In the genomic region with DNA sequence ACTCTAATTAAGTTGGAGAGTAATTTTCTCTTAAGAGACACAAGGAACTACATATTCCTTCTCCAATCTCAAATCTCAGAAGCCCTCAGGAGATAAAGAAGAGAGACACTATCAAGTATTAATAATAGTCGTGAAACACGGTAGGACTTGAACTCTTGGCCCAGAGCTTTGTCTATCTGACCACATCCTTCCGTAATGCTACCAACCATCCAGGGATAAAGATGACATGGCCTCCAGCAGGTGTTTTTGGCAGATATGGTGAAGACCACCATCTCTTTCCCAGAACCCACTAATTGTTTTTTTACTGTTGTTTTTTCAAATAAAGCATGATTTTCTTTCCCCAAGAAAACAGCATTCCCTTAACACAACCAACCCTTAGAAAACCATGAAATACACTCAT, we compare ENCODE assay signal across 16 cellular contexts. TPM values are rescaled to one million over a fixed set of nuclear protein-coding genes. Genes with fewer than 3 reads are reported as not detected.
DNase-seq lines count a peak whose midpoint lies in the region; TF ChIP-seq lines count a peak whose summit lies in the region.
"Had no signal": no experiment of that assay in that cellular context is flagged by ENCODE, and none has a peak within 500 bp of the region (broad histone marks: within the 10 kb centered on the region; RNA-seq: fewer than 3 reads in every experiment).

No MANE protein-coding gene starts in this region.

- H2BK15ac ChIP-seq in mesenchymal stem cell (ENCODE audit: low read depth, poor library complexity, severe bottlenecking), result no peak overlapping the region

- CTCF ChIA-PET in CD4-positive, alpha-beta memory T cell (lab: Charles Lee; ENCODE audit: partially characterized antibody), result interaction anchor here (0.7 to 1.9 kb wide), 4 partner anchors 10 to 282 kb away, joined by 3 to 5 read pairs (median 4); a partner anchor contains a TSS

- no peak overlapping the region for H2BK12ac ChIP-seq in mesenchymal stem cell (ENCODE audit: low read length in 2 of 2)

- no peak for TF ChIP-seq POLR2A in NB4 (IDR thresholded peaks at IDR 0.05; ENCODE audit: extremely low read depth, insufficient read length)
- TF ChIP-seq POLR2A in transverse colon (IDR thresholded peaks at IDR 0.05), result no peak

- H4K8ac ChIP-seq in mesenchymal stem cell (ENCODE audit: low read length), result no peak overlapping the region

- H3K27me3 ChIP-seq in CD4-positive, alpha-beta memory T cell (ENCODE audit: insufficient read depth, low read length), result no peaks in the 10 kb centered on the region
- no peaks in the 10 kb centered on the region for H3K27me3 ChIP-seq in mesenchymal stem cell (ENCODE audit: control insufficient read depth in 1 of 2, insufficient read depth in 1 of 2, low read length in 2 of 2)
- no peaks in the 10 kb centered on the region for H3K27me3 ChIP-seq in transverse colon
- H3K27me3 ChIP-seq: BE2C, heart right ventricle, suprapubic skin had no signal

- no peak overlapping the region for H3K23ac ChIP-seq in mesenchymal stem cell (ENCODE audit: low read length in 2 of 2)

- no peak overlapping the region for H4K91ac ChIP-seq in mesenchymal stem cell (ENCODE audit: low read length)

- H2AK5ac ChIP-seq in mesenchymal stem cell (ENCODE audit: low read length, severe bottlenecking), result no peak overlapping the region

- H3K27me3 Mint-ChIP-seq in CD4-positive, alpha-beta memory T cell, result no peaks in the 10 kb centered on the region

- H3K27ac Mint-ChIP-seq in CD4-positive, alpha-beta memory T cell, result peak overlapping the region in 6 of 7 donors; percentile 18 to 99 (median 91)

- H3K4me1 Mint-ChIP-seq in CD4-positive, alpha-beta memory T cell, result peaks cover 50 to 72% (median 61%) of the 10 kb centered on the region in 4 donors

- peaks cover 6% of the 10 kb centered on the region for H3K79me1 ChIP-seq in mesenchymal stem cell (replicated peaks; ENCODE audit: low read length, poor library complexity, severe bottlenecking)

- H3K9ac ChIP-seq in mesenchymal stem cell (ENCODE audit: low read length), result peak overlapping the region; percentile 24

- H3K27ac ChIP-seq in CD4-positive, alpha-beta memory T cell (ENCODE audit: low read depth, low read length), result no peak overlapping the region
- H3K27ac ChIP-seq in mesenchymal stem cell (ENCODE audit: low read length, poor library complexity, severe bottlenecking), result no peak overlapping the region
- H3K27ac ChIP-seq in transverse colon, result no peak overlapping the region
- H3K27ac ChIP-seq: HL-60, suprapubic skin had no signal

- H3K36me3 ChIP-seq in CD4-positive, alpha-beta memory T cell (ENCODE audit: insufficient read depth, low read length), result no peaks in the 10 kb centered on the region
- H3K36me3 ChIP-seq in mesenchymal stem cell (ENCODE audit: control insufficient read depth in 1 of 2, insufficient read depth in 2 of 2, low read depth in 1 of 2, low read length in 2 of 2), result peaks cover 12 to 25% of the 10 kb centered on the region in 2 experiments
- H3K36me3 ChIP-seq in transverse colon, result no peaks in the 10 kb centered on the region

- H3K4ac ChIP-seq in mesenchymal stem cell (ENCODE audit: low read depth in 1 of 2, low read length in 2 of 2), result no peak overlapping the region

- WGBS in mesenchymal stem cell, result 93% methylated on average over 3 of the region's 3 CpGs
- WGBS in transverse colon (ENCODE audit: low coverage in 1 of 2), 2 donors, result 66 to 78% methylated on average over 2 to 3 of the region's 3 CpGs

- in situ Hi-C loops in transverse colon (cut with MboI; ENCODE audit: low pct_ligation_motif_present in 1 of 4, low pct_unique_long_range_greater_than_20kb in 1 of 4, low sequenced_read_pairs in 3 of 4), result no loop called here

- H3K36me3 Mint-ChIP-seq in CD4-positive, alpha-beta memory T cell, result peaks cover 9 to 50% of the 10 kb centered on the region in 2 donors

- no peak overlapping the region for H2BK120ac ChIP-seq in mesenchymal stem cell (ENCODE audit: low read depth, low read length)

- intact Hi-C loops in CD4-positive, alpha-beta memory T cell (cut with micrococcal nuclease), result loop anchor here (5.0 to 10.0 kb wide), 2 partner anchors 141 to 261 kb away; a partner anchor contains a TSS
- intact Hi-C loops in transverse colon (cut with DNase I; ENCODE audit: low total_unique reads), result no loop called here

- no peak overlapping the region for H3K4me3 ChIP-seq in CD4-positive, alpha-beta memory T cell (ENCODE audit: low read length in 2 of 2)
- H3K4me3 ChIP-seq in NB4 (ENCODE audit: low read depth, low read length), result peak overlapping the region; percentile 2
- H3K4me3 ChIP-seq in mesenchymal stem cell (ENCODE audit: insufficient read depth in 1 of 2, low read depth in 1 of 2, low read length in 2 of 2), result no peak overlapping the region
- H3K4me3 ChIP-seq in transverse colon, result no peak overlapping the region
- H3K4me3 ChIP-seq: heart right ventricle, suprapubic skin had no signal

- H2AFZ ChIP-seq in mesenchymal stem cell (ENCODE audit: low read depth, low read length), result no peak overlapping the region

- no peak overlapping the region for H3K14ac ChIP-seq in mesenchymal stem cell (ENCODE audit: low read length in 2 of 2)

- H3K9me3 Mint-ChIP-seq in CD4-positive, alpha-beta memory T cell, result no peaks in the 10 kb centered on the region

- H2BK5ac ChIP-seq in mesenchymal stem cell (ENCODE audit: low read depth, low read length, poor library complexity, severe bottlenecking), result no peak overlapping the region

- TF ChIP-seq CTCF in NB4 (IDR thresholded peaks at IDR 0.05; ENCODE audit: low read depth, low read length) (no peak), transverse colon (IDR thresholded peaks at IDR 0.05) (no peak)

- TF ChIP-seq EP300 in transverse colon (IDR thresholded peaks at IDR 0.05; ENCODE audit: low read depth), result no peak

- POLR2A ChIA-PET in CD4-positive, alpha-beta memory T cell (lab: Charles Lee; ENCODE audit: partially characterized antibody), result interaction anchor here (1.0 to 1.1 kb wide), 2 partner anchors 38 to 77 kb away, joined by 3 to 4 read pairs; a partner anchor contains a TSS

- DNase-seq in CD4-positive, alpha-beta memory T cell, result no peak
- no peak for DNase-seq in NB4 (ENCODE audit: low read depth)
- no peak for DNase-seq in mesenchymal stem cell
- DNase-seq in transverse colon, result no peak
- no peak for DNase-seq in activated CD4-positive, CD25-positive, alpha-beta regulatory T cell (lab: John Stamatoyannopoulos, UW)
- DNase-seq: amniotic stem cell; BE2C; DMS79 treated with DMSO at 0.1 percent for 48 hours; effector memory CD4-positive, alpha-beta T cell; heart right ventricle; islet precursor cell; mesendoderm; NCI-H146; NCI-H2227 treated with DMSO at 0.1 percent for 48 hours had no signal

- H3K4me3 Mint-ChIP-seq in CD4-positive, alpha-beta memory T cell, result peak overlapping the region in 2 of 8 donors; percentile 2 to 92

- H3K4me1 ChIP-seq in CD4-positive, alpha-beta memory T cell (ENCODE audit: insufficient read depth, low read length), result peaks cover 53% of the 10 kb centered on the region
- H3K4me1 ChIP-seq in mesenchymal stem cell (ENCODE audit: control insufficient read depth, insufficient read depth, low read depth, low read length) (peaks cover 7% of the 10 kb centered on the region), transverse colon (peaks cover 21 to 49% (median 28%) of the 10 kb centered on the region in 4 donors)
- H3K4me1 ChIP-seq: BE2C had no signal

- no peak overlapping the region for H3K18ac ChIP-seq in mesenchymal stem cell (ENCODE audit: low read depth in 1 of 2, low read length in 2 of 2)

- no peak overlapping the region for H3K4me2 ChIP-seq in mesenchymal stem cell (ENCODE audit: low read length, poor library complexity, severe bottlenecking)

- no peaks in the 10 kb centered on the region for H3K9me3 ChIP-seq in CD4-positive, alpha-beta memory T cell (ENCODE audit: control insufficient read depth in 1 of 2, low read length in 2 of 2)
- H3K9me3 ChIP-seq in mesenchymal stem cell (ENCODE audit: control insufficient read depth, low read length) (no peaks in the 10 kb centered on the region), transverse colon (no peaks in the 10 kb centered on the region)
- H3K9me3 ChIP-seq: BE2C, heart right ventricle, suprapubic skin had no signal

RNA-seq across cellular contexts. Expression of a gene that starts 3.4 kb away (rescaled TPM):
- 10 to 100 TPM; 88.6 to 88.7 TPM for total RNA-seq in CD4-positive, alpha-beta memory T cell
- polyA plus RNA-seq in CD4-positive, alpha-beta memory T cell, result 10 to 100 TPM; 14.4 to 45.8 TPM
- 40.0 TPM for polyA plus RNA-seq in mesenchymal stem cell (2013, experiment 1 of 2)
- polyA plus RNA-seq in mesenchymal stem cell (2013, experiment 2 of 2), result 37.2 TPM
- total RNA-seq in transverse colon, result 10 to 100 TPM; 34.8 to 49.4 (median 42.8) TPM

RNA-seq across cellular contexts. Expression of a gene that starts 14.8 kb away (rescaled TPM):
- total RNA-seq in CD4-positive, alpha-beta memory T cell, result 1 to 10 TPM; 1.3 to 1.5 TPM
- polyA plus RNA-seq in CD4-positive, alpha-beta memory T cell, result under 1 TPM; 0.61 to 0.69 TPM
- polyA plus RNA-seq in mesenchymal stem cell (2013, experiment 1 of 2), result 1.3 TPM
- 1.3 TPM for polyA plus RNA-seq in mesenchymal stem cell (2013, experiment 2 of 2)
- under 1 TPM in 1 of 4 donors, not detected in 3; 0.64 TPM for total RNA-seq in transverse colon
- total RNA-seq: suprapubic skin had no signal

RNA-seq across cellular contexts. Expression of a gene that starts 22.9 kb away (rescaled TPM):
- total RNA-seq in CD4-positive, alpha-beta memory T cell, result 10 to 100 TPM; 82.3 to 83.5 TPM
- 100 to 1,000 TPM in 1 of 2 donors, 10 to 100 TPM in 1; 73.0 to 122 TPM for polyA plus RNA-seq in CD4-positive, alpha-beta memory T cell
- 34.2 TPM for polyA plus RNA-seq in mesenchymal stem cell (2013, experiment 1 of 2)
- 32.9 TPM for polyA plus RNA-seq in mesenchymal stem cell (2013, experiment 2 of 2)
- 100 to 1,000 TPM in 1 of 4 donors, 10 to 100 TPM in 3; 41.8 to 165 (median 56.6) TPM for total RNA-seq in transverse colon

RNA-seq across cellular contexts. Expression of a gene that starts 38.0 kb away (rescaled TPM):
- total RNA-seq in CD4-positive, alpha-beta memory T cell, result 10 to 100 TPM; 36.9 to 37.7 TPM
- polyA plus RNA-seq in CD4-positive, alpha-beta memory T cell, result 10 to 100 TPM; 44.7 to 48.6 TPM
- polyA plus RNA-seq in mesenchymal stem cell (2013, experiment 1 of 2), result 65.6 TPM
- 66.6 TPM for polyA plus RNA-seq in mesenchymal stem cell (2013, experiment 2 of 2)
- 10 to 100 TPM; 13.1 to 44.9 (median 36.9) TPM for total RNA-seq in transverse colon

RNA-seq across cellular contexts. Expression of a gene that starts 38.6 kb away (rescaled TPM):
- 10 to 100 TPM; 13.9 to 16.3 TPM for total RNA-seq in CD4-positive, alpha-beta memory T cell
- under 1 TPM in 1 of 2 donors, not detected in 1; 0.25 TPM for polyA plus RNA-seq in CD4-positive, alpha-beta memory T cell
- 0.30 TPM for polyA plus RNA-seq in mesenchymal stem cell (2013, experiment 1 of 2)
- 0.29 TPM for polyA plus RNA-seq in mesenchymal stem cell (2013, experiment 2 of 2)
- total RNA-seq in transverse colon, result 1 to 10 TPM in 3 of 4 donors, not detected in 1; 2.2 to 2.9 (median 2.7) TPM
